3 cellular contexts compared by ENCODE assay signal in genomic region chr14:76175942-76176341, GRCh38.
TF ChIP-seq lines count a peak whose summit lies in the region.

No MANE protein-coding gene starts in this region.

TF ChIP-seq in HepG2, 621 proteins besides CTCF, POLR2A, EP300 and RAD21:
- TF ChIP-seq BRF2 (CRISPR knock-in tag; IDR thresholded peaks at IDR 0.05) (no peak), MAFF (IDR thresholded peaks at IDR 0.05; ENCODE audit: low read depth, low read length) (peak; percentile 59), MAFK (conservative IDR thresholded peaks at IDR 0.05 in 1 of 2, IDR thresholded peaks at IDR 0.05 in 1 of 2; ENCODE audit: low read length in 2 of 2) (peak; percentile 16 to 40; a peak in 2 of 4 replicates)
- TF ChIP-seq, protein P1, sequence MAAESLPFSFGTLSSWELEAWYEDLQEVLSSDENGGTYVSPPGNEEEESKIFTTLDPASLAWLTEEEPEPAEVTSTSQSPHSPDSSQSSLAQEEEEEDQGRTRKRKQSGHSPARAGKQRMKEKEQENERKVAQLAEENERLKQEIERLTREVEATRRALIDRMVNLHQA (CRISPR knock-in tag; IDR thresholded peaks at IDR 0.05) = no peak
TF ChIP-seq in HepG2: peak in this region for 2.

TF ChIP-seq in IMR-90, 13 proteins besides CTCF, POLR2A, EP300 and RAD21:
- no peak for TF ChIP-seq MAFK (IDR thresholded peaks at IDR 0.05; ENCODE audit: low read depth, low read length)
- TF ChIP-seq MXI1 (IDR thresholded peaks at IDR 0.05; ENCODE audit: borderline replicate concordance, low read depth, low read length) = no peak
- no peak for TF ChIP-seq CHD1 (IDR thresholded peaks at IDR 0.05; ENCODE audit: low read depth, low read length)
- no peak for TF ChIP-seq FOS (IDR thresholded peaks at IDR 0.05; ENCODE audit: low read depth, low read length)
- no peak for TF ChIP-seq NFE2L2 (IDR thresholded peaks at IDR 0.05; ENCODE audit: low read depth, low read length)
- TF ChIP-seq MAZ (IDR thresholded peaks at IDR 0.05; ENCODE audit: borderline replicate concordance, low read depth, low read length) = no peak

TF ChIP-seq in K562, 482 proteins besides CTCF, POLR2A, EP300 and RAD21:
- TF ChIP-seq CBX8 (IDR thresholded peaks at IDR 0.05; ENCODE audit: borderline replicate concordance, extremely low read depth, low read depth, low read length, poor library complexity, severe bottlenecking) = no peak
- no peak for TF ChIP-seq BRF1 (IDR thresholded peaks at IDR 0.05; ENCODE audit: borderline replicate concordance, extremely low read depth, insufficient read length)
- peak; percentile 57 for TF ChIP-seq ZNF316 (IDR thresholded peaks at IDR 0.05)
- TF ChIP-seq SPI1 (IDR thresholded peaks at IDR 0.05; ENCODE audit: borderline replicate concordance, low read depth, low read length) = no peak
- no peak for TF ChIP-seq ZBTB8A (IDR thresholded peaks at IDR 0.05; ENCODE audit: partially characterized antibody)
- TF ChIP-seq RHOXF2B (CRISPR knock-in tag; conservative IDR thresholded peaks at IDR 0.05) = no peak
- TF ChIP-seq, protein P2, sequence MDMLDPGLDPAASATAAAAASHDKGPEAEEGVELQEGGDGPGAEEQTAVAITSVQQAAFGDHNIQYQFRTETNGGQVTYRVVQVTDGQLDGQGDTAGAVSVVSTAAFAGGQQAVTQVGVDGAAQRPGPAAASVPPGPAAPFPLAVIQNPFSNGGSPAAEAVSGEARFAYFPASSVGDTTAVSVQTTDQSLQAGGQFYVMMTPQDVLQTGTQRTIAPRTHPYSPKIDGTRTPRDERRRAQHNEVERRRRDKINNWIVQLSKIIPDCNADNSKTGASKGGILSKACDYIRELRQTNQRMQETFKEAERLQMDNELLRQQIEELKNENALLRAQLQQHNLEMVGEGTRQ (CRISPR knock-in tag; IDR thresholded peaks at IDR 0.05) = no peak
- no peak for TF ChIP-seq ZBTB26 (CRISPR knock-in tag; IDR thresholded peaks at IDR 0.05)
- TF ChIP-seq CREB5 (CRISPR knock-in tag; IDR thresholded peaks at IDR 0.05) = no peak
